Comparison of ENCODE assay signal across 14 cellular contexts in genomic region chr22:37233751-37234631, GRCh38. TPM values are rescaled to one million over a fixed set of nuclear protein-coding genes. Genes with fewer than 3 reads are reported as not detected.
DNase-seq lines count a peak whose midpoint lies in the region; FAIRE-seq and TF ChIP-seq lines count a peak whose summit lies in the region.
"Had no signal": no experiment of that assay in that cellular context is flagged by ENCODE, and none has a peak within 500 bp of the region (broad histone marks: within the 10 kb centered on the region; RNA-seq: fewer than 3 reads in every experiment).

No MANE protein-coding gene starts in this region.

- peak overlapping the region; percentile 99 for H3K4me3 Mint-ChIP-seq in T-helper 2 cell treated with Interferon-gamma antibody and Interleukin-4, amounts not matched to agents 5 μg/mL and 100 μg/mL, for 36 hours
- H3K4me3 Mint-ChIP-seq: nephron, type B pancreatic cell had no signal

- no peak overlapping the region for H3K9ac ChIP-seq in MM.1S (ENCODE audit: low read length)

- H3K4me1 ChIP-seq in MM.1S (ENCODE audit: low read length), result peaks cover 89% of the 10 kb centered on the region

- H3K79me2 ChIP-seq in MM.1S (ENCODE audit: low read length), result peaks cover 88% of the 10 kb centered on the region

- intact Hi-C loops in posterior vena cava (cut with DNase I), result no loop called here

- no peaks in the 10 kb centered on the region for H3K9me2 ChIP-seq in MM.1S (replicated peaks; ENCODE audit: insufficient read depth, low read length)

- H3K27me3 Mint-ChIP-seq in T-helper 2 cell treated with Interferon-gamma antibody and Interleukin-4, amounts not matched to agents 5 μg/mL and 100 μg/mL, for 36 hours (ENCODE audit: low read depth), result no peaks in the 10 kb centered on the region

- DNase-seq in T-helper 2 cell treated with Interferon-gamma antibody and Interleukin-4, amounts not matched to agents 5 μg/mL and 100 μg/mL, for 36 hours (ENCODE audit: low spot score), result no peak
- DNase-seq in T-helper 2 cell (no peak), MM.1S (no peak), bronchial epithelial cell (ENCODE audit: low read depth) (no peak), posterior vena cava (ENCODE audit: low spot score) (peak; percentile 74), NCI-H82 (lab: John Stamatoyannopoulos, UW) (no peak), UCSD-AML1 (lab: John Stamatoyannopoulos, UW; ENCODE audit: unreplicated experiment) (no peak), SHP77 treated with DMSO at 0.1 percent for 48 hours (lab: John Stamatoyannopoulos, UW) (no peak)
- DNase-seq: DMS79 treated with DMSO at 0.1 percent for 48 hours, foreskin melanocyte, NCI-H2227 treated with DMSO at 0.1 percent for 48 hours had no signal

- peaks cover 91% of the 10 kb centered on the region for H3K4me1 Mint-ChIP-seq in T-helper 2 cell treated with Interferon-gamma antibody and Interleukin-4, amounts not matched to agents 5 μg/mL and 100 μg/mL, for 36 hours (ENCODE audit: low read depth)

- no peaks in the 10 kb centered on the region for H3K9me3 ChIP-seq in MM.1S (replicated peaks; ENCODE audit: insufficient read depth, low read length)

- no peaks in the 10 kb centered on the region for H3K27me3 ChIP-seq in MM.1S (replicated peaks; ENCODE audit: insufficient read depth, low read length)
- H3K27me3 ChIP-seq in bronchial epithelial cell (ENCODE audit: control insufficient read depth, insufficient read depth, low read length), result no peaks in the 10 kb centered on the region

- H3K27ac Mint-ChIP-seq in T-helper 2 cell treated with Interferon-gamma antibody and Interleukin-4, amounts not matched to agents 5 μg/mL and 100 μg/mL, for 36 hours, result peak overlapping the region; percentile 93

- H3K9me3 Mint-ChIP-seq in T-helper 2 cell treated with Interferon-gamma antibody and Interleukin-4, amounts not matched to agents 5 μg/mL and 100 μg/mL, for 36 hours, result no peaks in the 10 kb centered on the region
- H3K9me3 Mint-ChIP-seq: nephron, type B pancreatic cell had no signal

- no peak overlapping the region for H3K4me3 ChIP-seq in MM.1S (ENCODE audit: low read length)
- no peak overlapping the region for H3K4me3 ChIP-seq in bronchial epithelial cell (ENCODE audit: low read depth, low read length)

- FAIRE-seq in bronchial epithelial cell (lab: Jason Lieb, UNC), result peak; percentile 60
- FAIRE-seq: keratinocyte had no signal

- H4K20me1 ChIP-seq in MM.1S (ENCODE audit: insufficient read depth, low read length), result 0 out of 2 replicates have a peak, but pooled peaks cover 2% of the 10 kb centered on the region

- peaks cover 94% of the 10 kb centered on the region for H3K36me3 Mint-ChIP-seq in T-helper 2 cell treated with Interferon-gamma antibody and Interleukin-4, amounts not matched to agents 5 μg/mL and 100 μg/mL, for 36 hours (ENCODE audit: low read depth)
- H3K36me3 Mint-ChIP-seq: type B pancreatic cell had no signal

- peaks cover 78% of the 10 kb centered on the region for H3F3A ChIP-seq in MM.1S (ENCODE audit: insufficient read depth, low read length)

- peaks cover 9% of the 10 kb centered on the region; the same call in 1 of the 2 replicates for H3K36me3 ChIP-seq in MM.1S (replicated peaks; ENCODE audit: insufficient read depth, low read length)
- peaks cover 6% of the 10 kb centered on the region for H3K36me3 ChIP-seq in bronchial epithelial cell (ENCODE audit: control insufficient read depth, insufficient read depth, low read length)

- TF ChIP-seq CTCF in MM.1S (IDR thresholded peaks at IDR 0.05; ENCODE audit: low read length), result no peak
- TF ChIP-seq CTCF in bronchial epithelial cell (IDR thresholded peaks at IDR 0.05; ENCODE audit: insufficient read depth, low read length, severe bottlenecking), result no peak

- no peak overlapping the region for H2AFZ ChIP-seq in MM.1S (ENCODE audit: low read length)

- no peak overlapping the region for H3K4me2 ChIP-seq in MM.1S (ENCODE audit: low read depth, low read length)

- peak overlapping the region; percentile 34; the same call in 1 of the 2 replicates for H3K27ac ChIP-seq in MM.1S (ENCODE audit: low read length)

RNA-seq across cellular contexts. Expression of gene RAC2, which starts 10.1 kb away (rescaled TPM):
- 2.6 and 6.3 TPM in 2 replicates for total RNA-seq in bronchial epithelial cell
- total RNA-seq in posterior vena cava, result 10 to 100 TPM; 12.9 to 17.5 TPM

RNA-seq across cellular contexts. Expression of gene SSTR3, which starts 21.7 kb away (rescaled TPM):
- total RNA-seq in bronchial epithelial cell (not detected in 2 replicates), posterior vena cava (not detected)

RNA-seq across cellular contexts. Expression of gene C1QTNF6, which starts 45.9 kb away (rescaled TPM):
- 2.9 and 4.1 TPM in 2 replicates for total RNA-seq in bronchial epithelial cell
- 1 to 10 TPM; 1.8 to 6.3 TPM for total RNA-seq in posterior vena cava

RNA-seq across cellular contexts. Expression of gene CYTH4, which starts 48.3 kb away (rescaled TPM):
- total RNA-seq in bronchial epithelial cell, result not detected in 2 replicates
- total RNA-seq in posterior vena cava, result 10 to 100 TPM; 20.7 to 31.7 TPM
